ENCODE assay signal across 18 cellular contexts in genomic region chr1:117609471-117609911, GRCh38. TPM values are rescaled to one million over a fixed set of nuclear protein-coding genes. Genes with fewer than 3 reads are reported as not detected.
A peak's percentile ranks its signal among the peaks of the same experiment; 100 is the strongest.
DNase-seq lines count a peak whose midpoint lies in the region; ATAC-seq, FAIRE-seq and TF ChIP-seq lines count a peak whose summit lies in the region.
"Had no signal": no experiment of that assay in that cellular context is flagged by ENCODE, and none has a peak within 500 bp of the region (broad histone marks: within the 10 kb centered on the region; RNA-seq: fewer than 3 reads in every experiment).

No MANE protein-coding gene starts in this region.

- no peaks in the 10 kb centered on the region for H3K9me2 ChIP-seq in MM.1S (replicated peaks; ENCODE audit: insufficient read depth, low read length)

- peaks cover 2% of the 10 kb centered on the region; the same call in 1 of the 2 replicates for H4K20me1 ChIP-seq in MM.1S (ENCODE audit: insufficient read depth, low read length)
- H4K20me1 ChIP-seq in fibroblast of lung (ENCODE audit: control insufficient read depth, extremely low read depth, insufficient read depth, low read length): no peaks in the 10 kb centered on the region
- H4K20me1 ChIP-seq in osteoblast (ENCODE audit: insufficient read depth, low read length): no peaks in the 10 kb centered on the region

- no peak overlapping the region for H2AFZ ChIP-seq in MM.1S (ENCODE audit: low read length)
- H2AFZ ChIP-seq in fibroblast of lung (ENCODE audit: low read length): no peak overlapping the region
- H2AFZ ChIP-seq in osteoblast (ENCODE audit: low read length): no peak overlapping the region

- H3K79me2 ChIP-seq in MM.1S (ENCODE audit: low read length): peaks cover 96% of the 10 kb centered on the region
- peaks cover 3% of the 10 kb centered on the region for H3K79me2 ChIP-seq in fibroblast of lung (ENCODE audit: control insufficient read depth, insufficient read depth, low read length)
- H3K79me2 ChIP-seq in osteoblast (ENCODE audit: insufficient read depth, low read length): no peaks in the 10 kb centered on the region

- H3K4me1 ChIP-seq in MM.1S (ENCODE audit: low read length): peaks cover 2% of the 10 kb centered on the region; the same call in 1 of the 2 replicates
- peaks cover 14% of the 10 kb centered on the region for H3K4me1 ChIP-seq in fibroblast of lung (ENCODE audit: control insufficient read depth, extremely low read depth, insufficient read depth, low read length)
- H3K4me1 ChIP-seq in pancreas: peaks cover 8 to 38% (median 22%) of the 10 kb centered on the region in 3 donors
- peaks cover 36% of the 10 kb centered on the region for H3K4me1 ChIP-seq in osteoblast (ENCODE audit: insufficient read depth, low read length)

- FAIRE-seq in pancreas (lab: Jason Lieb, UNC): no peak
- FAIRE-seq: astrocyte, GM12878, kidney had no signal

- peak overlapping the region; percentile 94 for H3K4me3 ChIP-seq in MM.1S (ENCODE audit: low read length)
- peak overlapping the region in 1 of 4 experiments; percentile 8 for H3K4me3 ChIP-seq in fibroblast of lung (replicated peaks in 1 of 4; ENCODE audit: control extremely low read depth in 1 of 4, insufficient read depth in 1 of 4, low read depth in 3 of 4, low read length in 4 of 4)
- H3K4me3 ChIP-seq in pancreas: peak overlapping the region; percentile 3 to 88 (median 81)
- H3K4me3 ChIP-seq in osteoblast (ENCODE audit: insufficient read depth, low read length): no peak overlapping the region
- H3K4me3 ChIP-seq: dorsolateral prefrontal cortex, GM12878, skin epidermis had no signal

- WGBS in pancreas, 2 donors: 25 to 33% methylated on average over 12 of the region's 12 CpGs

- ATAC-seq in pancreas: no peak
- ATAC-seq: GM12878; naive thymus-derived CD8-positive, alpha-beta T cell; SK-N-SH treated with all-trans-retinoic acid at 6 μM for 48 hours had no signal

- TF ChIP-seq CTCF in MM.1S (IDR thresholded peaks at IDR 0.05; ENCODE audit: low read length) (no peak), fibroblast of lung (conservative IDR thresholded peaks at IDR 0.05 in 1 of 2, IDR thresholded peaks at IDR 0.05 in 1 of 2; ENCODE audit: low read depth in 1 of 2, low read length in 2 of 2) (no peak), pancreas (IDR thresholded peaks at IDR 0.05) (no peak), osteoblast (IDR thresholded peaks at IDR 0.05; ENCODE audit: extremely low read depth, low read depth, low read length) (no peak)

- H3K27ac ChIP-seq in MM.1S (ENCODE audit: low read length): peak overlapping the region; percentile 100
- H3K27ac ChIP-seq in fibroblast of lung (ENCODE audit: insufficient read depth, low read length): no peak overlapping the region
- peak overlapping the region in 3 of 4 donors; percentile 6 to 91 (median 89) for H3K27ac ChIP-seq in pancreas
- no peak overlapping the region for H3K27ac ChIP-seq in osteoblast (ENCODE audit: low read depth, low read length)
- H3K27ac ChIP-seq: skin epidermis had no signal

- H3K4me2 ChIP-seq in MM.1S (ENCODE audit: low read depth, low read length) (peak overlapping the region; percentile 96), fibroblast of lung (ENCODE audit: extremely low read depth, insufficient read depth, low read length) (peak overlapping the region; percentile 66), osteoblast (ENCODE audit: insufficient read depth, low read length) (no peak overlapping the region)

- peak; percentile 27 for DNase-seq in AG08396 (ENCODE audit: low spot score)
- DNase-seq in MM.1S: peak; percentile 59
- no peak for DNase-seq in fibroblast of lung (ENCODE audit: low read depth in 2 of 2)
- peak in 2 of 6 donors; percentile 29 to 47 for DNase-seq in pancreas
- DNase-seq in osteoblast (ENCODE audit: insufficient read length, low spot score, missing footprints): no peak
- DNase-seq in activated CD4-positive, CD25-positive, alpha-beta regulatory T cell treated with anti-CD3 and anti-CD28 coated beads, Interleukin-2, amount 50 U/mL, for 72 hours: no peak
- DNase-seq in stimulated activated naive CD4-positive, alpha-beta T cell (lab: John Stamatoyannopoulos, UW): no peak
- no peak for DNase-seq in NCI-H146 treated with DMSO at 0.1 percent for 48 hours (lab: John Stamatoyannopoulos, UW; ENCODE audit: unreplicated experiment)
- DNase-seq: activated CD4-positive, alpha-beta T cell treated with anti-CD3 and anti-CD28 coated beads for 48 hours; kidney; naive thymus-derived CD8-positive, alpha-beta T cell; NCI-H2081 treated with DMSO at 0.1 percent for 48 hours; NK-92 treated with Interleukin-12 subunit alpha and Interleukin-12 subunit beta, amount 100 ng/mL, for 24 hours had no signal

- H3K36me3 ChIP-seq in MM.1S (replicated peaks; ENCODE audit: insufficient read depth, low read length) (peaks cover 18% of the 10 kb centered on the region), fibroblast of lung (ENCODE audit: control insufficient read depth, insufficient read depth, low read length) (no peaks in the 10 kb centered on the region), pancreas (no peaks in the 10 kb centered on the region), osteoblast (ENCODE audit: insufficient read depth, low read length) (no peaks in the 10 kb centered on the region)

- no peaks in the 10 kb centered on the region for H3K9me3 ChIP-seq in MM.1S (replicated peaks; ENCODE audit: insufficient read depth, low read length)
- no peaks in the 10 kb centered on the region for H3K9me3 ChIP-seq in fibroblast of lung (ENCODE audit: control insufficient read depth, insufficient read depth, low read depth, low read length)
- no peaks in the 10 kb centered on the region for H3K9me3 ChIP-seq in pancreas
- H3K9me3 ChIP-seq in osteoblast (ENCODE audit: low read depth, low read length): no peaks in the 10 kb centered on the region

- H3K27me3 ChIP-seq in MM.1S (replicated peaks; ENCODE audit: insufficient read depth, low read length) (no peaks in the 10 kb centered on the region), fibroblast of lung (ENCODE audit: control insufficient read depth, insufficient read depth, low read length) (no peaks in the 10 kb centered on the region), pancreas (no peaks in the 10 kb centered on the region), osteoblast (ENCODE audit: insufficient read depth, low read length) (peaks cover 37% of the 10 kb centered on the region)
- H3K27me3 ChIP-seq: dorsolateral prefrontal cortex had no signal

- H3K9ac ChIP-seq in MM.1S (ENCODE audit: low read length) (peak overlapping the region; percentile 100), fibroblast of lung (ENCODE audit: insufficient read depth, low read length) (no peak overlapping the region)

- intact Hi-C loops in pancreas (cut with DNase I): no loop called here

- H3F3A ChIP-seq in MM.1S (ENCODE audit: insufficient read depth, low read length): peaks cover 83% of the 10 kb centered on the region

RNA-seq across cellular contexts. Expression of gene TENT5C, which starts 3.6 kb away (rescaled TPM):
- total RNA-seq in fibroblast of lung: 6.2 and 8.1 TPM in 2 replicates
- 4.2 and 11.7 TPM in 2 replicates for polyA plus RNA-seq in fibroblast of lung
- 3.1 and 7.6 TPM in 2 replicates for polyA plus RNA-seq in fibroblast of lung (2012)
- 7.0 and 22.6 TPM in 2 replicates for polyA minus RNA-seq in fibroblast of lung (ENCODE audit: low replicate concordance)
- 10 to 100 TPM; 21.5 to 68.1 (median 38.3) TPM for total RNA-seq in pancreas
- 10 to 100 TPM in 1 of 2 donors, 1 to 10 TPM in 1; 6.7 to 19.1 TPM for polyA plus RNA-seq in pancreas
- total RNA-seq in osteoblast: 0.36 and 0.59 TPM in 2 replicates

Comparison
In these comparisons a context has a peak if more than half of its experiments do, and no peak if none do; other contexts are left out.
1. DNase-seq: peak in AG08396 (single experiment) and MM.1S (single experiment); none in fibroblast of lung (0 of 2), osteoblast (single experiment), activated CD4-positive, CD25-positive, alpha-beta regulatory T cell treated with anti-CD3 and anti-CD28 coated beads, Interleukin-2, amount 50 U/mL, for 72 hours (single experiment), stimulated activated naive CD4-positive, alpha-beta T cell (0 of 6) and NCI-H146 treated with DMSO at 0.1 percent for 48 hours (single experiment).
2. H3K27ac ChIP-seq: peak in MM.1S (single experiment) and pancreas (3 of 4); none in fibroblast of lung (single experiment) and osteoblast (single experiment).